In the genomic region with DNA sequence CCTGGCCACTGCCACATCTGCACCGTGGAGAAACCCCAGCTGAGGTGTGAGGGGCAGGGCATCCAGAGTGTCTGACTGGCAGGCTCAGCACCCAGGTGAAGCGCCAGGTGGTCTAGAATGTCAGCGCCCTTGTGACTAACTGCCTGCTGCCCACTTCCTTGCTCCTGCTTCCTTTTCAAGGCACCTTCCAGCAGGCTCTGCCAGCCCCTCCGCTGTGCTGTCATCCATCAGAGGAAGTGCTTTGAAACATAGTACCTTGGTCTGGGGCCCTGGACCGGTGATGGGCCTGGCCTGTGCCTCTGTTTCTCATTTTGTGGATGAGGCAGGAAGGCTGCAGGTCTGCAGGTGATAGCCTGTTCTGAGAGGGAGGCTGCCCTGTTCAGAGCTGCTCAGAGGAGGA, we compare ENCODE assay signal across 1 cellular context.
TF ChIP-seq lines count a peak whose summit lies in the region.

No MANE protein-coding gene starts in this region.

TF ChIP-seq in endothelial cell of umbilical vein, 7 proteins besides CTCF, POLR2A, EP300 and RAD21:
- TF ChIP-seq MYC (IDR thresholded peaks at IDR 0.05; ENCODE audit: low read depth, low read length) (no peak), POLR2AphosphoS5 (IDR thresholded peaks at IDR 0.05; ENCODE audit: insufficient read depth, low read depth, low read length) (no peak), MAX (IDR thresholded peaks at IDR 0.05; ENCODE audit: insufficient read depth, insufficient read length) (no peak), JUN (IDR thresholded peaks at IDR 0.05; ENCODE audit: borderline replicate concordance, insufficient read depth, insufficient read length, low read depth) (no peak), EZH2 (IDR thresholded peaks at IDR 0.05; ENCODE audit: borderline replicate concordance, low read depth, low read length, severe bottlenecking) (no peak), FOS (IDR thresholded peaks at IDR 0.05; ENCODE audit: borderline replicate concordance, insufficient read depth, low read length) (no peak), GATA2 (IDR thresholded peaks at IDR 0.05; ENCODE audit: insufficient read depth, insufficient read length, low read depth, low read length) (no peak)
TF ChIP-seq in endothelial cell of umbilical vein: peak in this region for 0.
